Comparison of ENCODE assay signal across 13 cellular contexts in the genomic region with DNA sequence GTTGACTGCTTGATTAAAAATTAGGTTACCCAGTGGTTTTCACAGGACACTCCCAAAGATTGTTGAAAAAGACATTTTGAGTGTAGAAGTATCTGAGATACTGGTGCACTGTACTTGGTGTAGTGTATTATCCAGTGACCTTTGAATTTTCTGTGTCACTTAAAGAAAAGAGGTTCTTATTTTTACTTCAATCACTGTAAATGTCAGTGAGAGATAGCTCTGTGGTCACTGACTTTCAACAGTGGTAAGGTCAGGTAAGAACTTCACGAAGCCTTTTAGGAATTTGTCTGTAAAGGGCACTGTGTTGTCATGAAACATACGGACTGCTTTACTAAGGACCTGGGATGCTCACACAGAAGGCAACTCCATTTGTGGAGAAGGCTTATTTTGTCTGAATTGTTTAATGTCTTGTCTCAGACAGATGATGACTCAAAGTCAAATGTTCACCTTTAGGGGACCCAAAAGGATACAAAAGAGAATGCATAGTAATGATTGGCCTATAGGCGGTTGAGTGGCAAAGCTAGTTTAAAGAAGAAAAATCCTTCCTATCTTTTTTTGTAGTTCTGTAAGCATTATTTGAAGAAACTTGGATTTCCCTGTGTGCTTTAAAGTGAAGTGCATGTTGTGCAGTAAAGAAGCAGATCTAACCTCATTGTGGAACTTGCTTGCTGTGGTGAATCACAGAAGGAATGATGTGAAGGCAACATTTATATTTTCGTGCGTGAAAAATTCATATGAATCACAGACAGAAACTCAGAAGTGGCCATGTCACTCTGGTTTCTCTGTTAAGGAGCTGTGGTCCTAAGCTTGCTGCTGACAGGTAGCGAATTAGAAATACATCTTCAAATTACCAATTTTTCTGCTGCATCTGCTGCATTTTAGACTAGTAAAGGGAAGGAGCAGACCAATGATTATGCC. TPM values are rescaled to one million over a fixed set of nuclear protein-coding genes. Genes with fewer than 3 reads are reported as not detected.
DNase-seq lines count a peak whose midpoint lies in the region; ATAC-seq and TF ChIP-seq lines count a peak whose summit lies in the region.
"Had no signal": no experiment of that assay in that cellular context is flagged by ENCODE, and none has a peak within 500 bp of the region (broad histone marks: within the 10 kb centered on the region; RNA-seq: fewer than 3 reads in every experiment).

No MANE protein-coding gene starts in this region.

- H3K4me1 ChIP-seq in endocrine pancreas (ENCODE audit: control insufficient read depth, insufficient read depth, low read length): peaks cover 35% of the 10 kb centered on the region
- H3K4me1 ChIP-seq in trophoblast cell (ENCODE audit: control insufficient read depth in 1 of 2, insufficient read depth in 2 of 2, low read length in 2 of 2): peaks cover 0 to 1% of the 10 kb centered on the region in 2 experiments

- H3K36me3 Mint-ChIP-seq in activated CD8-positive, alpha-beta T cell treated with anti-CD3 and anti-CD28 coated beads for 36 hours (ENCODE audit: low read depth): peaks cover 20% of the 10 kb centered on the region
- H3K36me3 Mint-ChIP-seq in activated CD8-positive, alpha-beta T cell treated with anti-CD3 and anti-CD28 coated beads, Interleukin-2, amount 10 ng/mL, durations not matched to agents 7 days and 5 days (ENCODE audit: low read depth): peaks cover 19% of the 10 kb centered on the region
- H3K36me3 Mint-ChIP-seq in stimulated activated memory B cell treated with anti-CD40 and anti-IgM and Interleukin-4, amounts not matched to agents 10 μg/mL and 1 μg/mL and 100 μg/mL, for 72 hours: peaks cover 15% of the 10 kb centered on the region
- no peaks in the 10 kb centered on the region for H3K36me3 Mint-ChIP-seq in type B pancreatic cell

- H3K4me3 ChIP-seq in endocrine pancreas (ENCODE audit: control insufficient read depth, insufficient read depth, low read length) (peak overlapping the region; percentile 1), trophoblast cell (ENCODE audit: low read depth, low read length) (no peak overlapping the region)
- H3K4me3 ChIP-seq: dorsolateral prefrontal cortex, lung had no signal

- DNase-seq in activated CD8-positive, alpha-beta T cell treated with anti-CD3 and anti-CD28 coated beads for 36 hours: no peak
- no peak for DNase-seq in activated CD8-positive, alpha-beta T cell treated with anti-CD3 and anti-CD28 coated beads, Interleukin-2, amount 10 ng/mL, durations not matched to agents 7 days and 5 days
- peak; percentile 27 for DNase-seq in OCI-M1 (lab: John Stamatoyannopoulos, UW)
- no peak for DNase-seq in superior temporal gyrus (ENCODE audit: extremely low spot score)
- no peak for DNase-seq in trophoblast cell
- no peak for DNase-seq in type B pancreatic cell (ENCODE audit: extremely low spot score, unreplicated experiment)
- DNase-seq: dorsolateral prefrontal cortex, NCI-H1930, NCI-H526, RPMI8226 had no signal

- H3K9me3 Mint-ChIP-seq in activated CD8-positive, alpha-beta T cell treated with anti-CD3 and anti-CD28 coated beads for 36 hours: peaks cover 9% of the 10 kb centered on the region
- H3K9me3 Mint-ChIP-seq in activated CD8-positive, alpha-beta T cell treated with anti-CD3 and anti-CD28 coated beads, Interleukin-2, amount 10 ng/mL, durations not matched to agents 7 days and 5 days (ENCODE audit: insufficient read depth): peaks cover under 1% of the 10 kb centered on the region
- peaks cover 5% of the 10 kb centered on the region for H3K9me3 Mint-ChIP-seq in stimulated activated memory B cell treated with anti-CD40 and anti-IgM and Interleukin-4, amounts not matched to agents 10 μg/mL and 1 μg/mL and 100 μg/mL, for 72 hours
- peaks cover 7% of the 10 kb centered on the region for H3K9me3 Mint-ChIP-seq in type B pancreatic cell

- no peak overlapping the region for H3K18ac ChIP-seq in trophoblast cell (ENCODE audit: low read length)

- H3K4ac ChIP-seq in trophoblast cell (ENCODE audit: low read depth, low read length): no peak overlapping the region

- H2BK12ac ChIP-seq in trophoblast cell (ENCODE audit: low read length): no peak overlapping the region

- POLR2A ChIA-PET in activated CD8-positive, alpha-beta T cell treated with anti-CD3 and anti-CD28 coated beads for 36 hours (lab: Charles Lee): interaction anchor here (0.7 to 1.7 kb wide), 4 partner anchors 9 to 56 kb away, joined by 3 to 5 read pairs (median 4); a partner anchor contains a TSS
- POLR2A ChIA-PET in activated CD8-positive, alpha-beta T cell treated with anti-CD3 and anti-CD28 coated beads, Interleukin-2, amount 10 ng/mL, durations not matched to agents 7 days and 5 days (lab: Charles Lee): interaction anchor here (1.2 kb wide), 1 partner anchor 48 kb away, joined by 5 read pairs; a partner anchor contains a TSS

- H2BK5ac ChIP-seq in trophoblast cell (ENCODE audit: low read depth, low read length, poor library complexity): no peak overlapping the region

- H3K27ac ChIP-seq in trophoblast cell (ENCODE audit: low read depth, low read length): no peak overlapping the region
- H3K27ac ChIP-seq: dorsolateral prefrontal cortex had no signal

- no peak overlapping the region for H3K14ac ChIP-seq in trophoblast cell (ENCODE audit: low read length)

- TF ChIP-seq CTCF in activated CD8-positive, alpha-beta T cell treated with anti-CD3 and anti-CD28 coated beads for 36 hours (IDR thresholded peaks at IDR 0.05): no peak
- TF ChIP-seq CTCF in type B pancreatic cell (conservative IDR thresholded peaks at IDR 0.05): no peak

- H3K4me2 ChIP-seq in trophoblast cell (ENCODE audit: low read length): no peak overlapping the region

- peak overlapping the region; percentile 26 for H3K27ac Mint-ChIP-seq in activated CD8-positive, alpha-beta T cell treated with anti-CD3 and anti-CD28 coated beads for 36 hours
- H3K27ac Mint-ChIP-seq in activated CD8-positive, alpha-beta T cell treated with anti-CD3 and anti-CD28 coated beads, Interleukin-2, amount 10 ng/mL, durations not matched to agents 7 days and 5 days: no peak overlapping the region
- H3K27ac Mint-ChIP-seq in stimulated activated memory B cell treated with anti-CD40 and anti-IgM and Interleukin-4, amounts not matched to agents 10 μg/mL and 1 μg/mL and 100 μg/mL, for 72 hours: peak overlapping the region; percentile 81
- no peak overlapping the region for H3K27ac Mint-ChIP-seq in type B pancreatic cell

- H4K91ac ChIP-seq in trophoblast cell (ENCODE audit: low read depth, low read length): no peak overlapping the region

- no peaks in the 10 kb centered on the region for H3K9me3 ChIP-seq in endocrine pancreas (ENCODE audit: control insufficient read depth, low read length)
- H3K9me3 ChIP-seq in trophoblast cell (ENCODE audit: insufficient read depth, low read depth, low read length): no peaks in the 10 kb centered on the region

- intact Hi-C loops in activated CD8-positive, alpha-beta T cell treated with anti-CD3 and anti-CD28 coated beads for 36 hours (cut with micrococcal nuclease): no loop called here

- H2AFZ ChIP-seq in trophoblast cell (ENCODE audit: insufficient read depth, low read length, poor library complexity): no peak overlapping the region

- no peak overlapping the region for H3K9ac ChIP-seq in endocrine pancreas (ENCODE audit: control insufficient read depth, insufficient read depth, low read length)
- no peak overlapping the region for H3K9ac ChIP-seq in trophoblast cell (ENCODE audit: low read length)

- CTCF ChIA-PET in activated CD8-positive, alpha-beta T cell treated with anti-CD3 and anti-CD28 coated beads for 36 hours (lab: Charles Lee): interaction anchor here (0.9 to 1.7 kb wide), 4 partner anchors 11 to 76 kb away, joined by 3 to 6 read pairs (median 4); no protein-coding TSS in a partner anchor
- CTCF ChIA-PET in activated CD8-positive, alpha-beta T cell treated with anti-CD3 and anti-CD28 coated beads, Interleukin-2, amount 10 ng/mL, durations not matched to agents 7 days and 5 days (lab: Charles Lee): interaction anchor here (1.3 to 1.6 kb wide), 2 partner anchors 9 to 76 kb away, joined by 3 to 4 read pairs; no protein-coding TSS in a partner anchor

- H3K79me2 ChIP-seq in trophoblast cell (ENCODE audit: control insufficient read depth, insufficient read depth, low read length, poor library complexity): peaks cover 6% of the 10 kb centered on the region

- H4K8ac ChIP-seq in trophoblast cell (ENCODE audit: low read depth, low read length): no peak overlapping the region

- H3K4me3 Mint-ChIP-seq in activated CD8-positive, alpha-beta T cell treated with anti-CD3 and anti-CD28 coated beads for 36 hours: no peak overlapping the region
- no peak overlapping the region for H3K4me3 Mint-ChIP-seq in activated CD8-positive, alpha-beta T cell treated with anti-CD3 and anti-CD28 coated beads, Interleukin-2, amount 10 ng/mL, durations not matched to agents 7 days and 5 days
- peak overlapping the region; percentile 30 for H3K4me3 Mint-ChIP-seq in stimulated activated memory B cell treated with anti-CD40 and anti-IgM and Interleukin-4, amounts not matched to agents 10 μg/mL and 1 μg/mL and 100 μg/mL, for 72 hours
- no peak overlapping the region for H3K4me3 Mint-ChIP-seq in type B pancreatic cell

- no peak overlapping the region for H4K12ac ChIP-seq in trophoblast cell (ENCODE audit: low read depth, low read length)

- no peak overlapping the region for H2AK5ac ChIP-seq in trophoblast cell (ENCODE audit: low read length)

- H3K4me1 Mint-ChIP-seq in activated CD8-positive, alpha-beta T cell treated with anti-CD3 and anti-CD28 coated beads for 36 hours (ENCODE audit: low read depth): peaks cover 58% of the 10 kb centered on the region
- H3K4me1 Mint-ChIP-seq in activated CD8-positive, alpha-beta T cell treated with anti-CD3 and anti-CD28 coated beads, Interleukin-2, amount 10 ng/mL, durations not matched to agents 7 days and 5 days (ENCODE audit: low read depth): peaks cover 31% of the 10 kb centered on the region
- H3K4me1 Mint-ChIP-seq in stimulated activated memory B cell treated with anti-CD40 and anti-IgM and Interleukin-4, amounts not matched to agents 10 μg/mL and 1 μg/mL and 100 μg/mL, for 72 hours: peaks cover 61% of the 10 kb centered on the region
- peaks cover 18% of the 10 kb centered on the region for H3K4me1 Mint-ChIP-seq in type B pancreatic cell (ENCODE audit: unreplicated experiment)

- no peaks in the 10 kb centered on the region for H3K79me1 ChIP-seq in trophoblast cell (ENCODE audit: low read length)

- H3K23ac ChIP-seq in trophoblast cell (ENCODE audit: low read length): no peak overlapping the region

- H3K36me3 ChIP-seq in endocrine pancreas (ENCODE audit: control insufficient read depth, insufficient read depth, low read length) (no peaks in the 10 kb centered on the region), trophoblast cell (ENCODE audit: control insufficient read depth in 1 of 2, insufficient read depth in 2 of 2, low read length in 2 of 2) (no peaks in the 10 kb centered on the region)

- H3K27me3 ChIP-seq in endocrine pancreas (ENCODE audit: control insufficient read depth, insufficient read depth, low read length): no peaks in the 10 kb centered on the region
- H3K27me3 ChIP-seq in trophoblast cell (ENCODE audit: insufficient read depth, low read length): no peaks in the 10 kb centered on the region
- H3K27me3 ChIP-seq: dorsolateral prefrontal cortex had no signal

- H3K27me3 Mint-ChIP-seq in activated CD8-positive, alpha-beta T cell treated with anti-CD3 and anti-CD28 coated beads for 36 hours: no peaks in the 10 kb centered on the region
- no peaks in the 10 kb centered on the region for H3K27me3 Mint-ChIP-seq in activated CD8-positive, alpha-beta T cell treated with anti-CD3 and anti-CD28 coated beads, Interleukin-2, amount 10 ng/mL, durations not matched to agents 7 days and 5 days (ENCODE audit: low read depth)
- no peaks in the 10 kb centered on the region for H3K27me3 Mint-ChIP-seq in stimulated activated memory B cell treated with anti-CD40 and anti-IgM and Interleukin-4, amounts not matched to agents 10 μg/mL and 1 μg/mL and 100 μg/mL, for 72 hours
- no peaks in the 10 kb centered on the region for H3K27me3 Mint-ChIP-seq in type B pancreatic cell

- peak; percentile 82 for ATAC-seq in activated CD8-positive, alpha-beta T cell treated with anti-CD3 and anti-CD28 coated beads for 36 hours
- ATAC-seq in activated CD8-positive, alpha-beta T cell treated with anti-CD3 and anti-CD28 coated beads, Interleukin-2, amount 10 ng/mL, durations not matched to agents 7 days and 5 days: no peak
- peak; percentile 67 for ATAC-seq in stimulated activated memory B cell treated with anti-CD40 and anti-IgM and Interleukin-4, amounts not matched to agents 10 μg/mL and 1 μg/mL and 100 μg/mL, for 72 hours

- H2BK120ac ChIP-seq in trophoblast cell (ENCODE audit: insufficient read depth, low read length, poor library complexity): no peak overlapping the region

- no CpG with 5 or more reads among the region's 6 CpGs for WGBS in trophoblast cell (ENCODE audit: extremely low coverage, insufficient coverage, insufficient read length)

RNA-seq across cellular contexts. Expression of a gene that starts 47.3 kb away (rescaled TPM):
- total RNA-seq in activated CD8-positive, alpha-beta T cell treated with anti-CD3 and anti-CD28 coated beads for 36 hours: 10 to 100 TPM; 32.3 to 37.9 TPM
- 10 to 100 TPM; 27.5 to 29.2 TPM for total RNA-seq in activated CD8-positive, alpha-beta T cell treated with anti-CD3 and anti-CD28 coated beads, Interleukin-2, amount 10 ng/mL, durations not matched to agents 7 days and 5 days
- 79.8 and 81.0 TPM in 2 replicates for polyA plus RNA-seq in trophoblast cell (2013)
- 66.9 and 69.0 TPM in 2 replicates for total RNA-seq in type B pancreatic cell (ENCODE audit: low replicate concordance)

Comparison
In these comparisons a context has a peak if more than half of its experiments do, and no peak if none do; other contexts are left out.
1. H3K27ac Mint-ChIP-seq: peak in activated CD8-positive, alpha-beta T cell treated with anti-CD3 and anti-CD28 coated beads for 36 hours (single experiment) and stimulated activated memory B cell treated with anti-CD40 and anti-IgM and Interleukin-4, amounts not matched to agents 10 μg/mL and 1 μg/mL and 100 μg/mL, for 72 hours (single experiment); none in activated CD8-positive, alpha-beta T cell treated with anti-CD3 and anti-CD28 coated beads, Interleukin-2, amount 10 ng/mL, durations not matched to agents 7 days and 5 days (single experiment) and type B pancreatic cell (single experiment).